ENCODE assay signal across 8 cellular contexts in genomic region chr7:50418086-50418515, GRCh38. TPM values are rescaled to one million over a fixed set of nuclear protein-coding genes. Genes with fewer than 3 reads are reported as not detected.
DNase-seq lines count a peak whose midpoint lies in the region; ATAC-seq and TF ChIP-seq lines count a peak whose summit lies in the region.

No MANE protein-coding gene starts in this region.

- no peaks in the 10 kb centered on the region for H3K27me3 ChIP-seq in right lobe of liver

- DNase-seq in CD1c-positive myeloid dendritic cell (ENCODE audit: extremely low spot score): peak; percentile 80
- DNase-seq in GM19238 (ENCODE audit: insufficient read length, low spot score): peak; percentile 50
- peak; percentile 73 to 83 for DNase-seq in NCI-H446 (lab: John Stamatoyannopoulos, UW)
- DNase-seq in activated CD4-positive, alpha-beta T cell treated with anti-CD3 and anti-CD28 coated beads for 24 hours (ENCODE audit: low read depth in 2 of 2): peak; percentile 59 to 66
- peak; percentile 91 for DNase-seq in choroid plexus epithelial cell (ENCODE audit: low read depth)
- peak; percentile 58 to 68 (median 67) for DNase-seq in right lobe of liver
- peak; percentile 39 for DNase-seq in stimulated activated CD8-positive, alpha-beta memory T cell treated with anti-CD3 and anti-CD28 coated beads, Interleukin-12 subunit alpha, Interleukin-12 subunit beta, amount 100 ng/mL, for 24 hours (ENCODE audit: extremely low read depth)

- ATAC-seq in HG03196 (IDR thresholded peaks at IDR 0.05; ENCODE audit: unreplicated experiment) (peak; percentile 79), right lobe of liver (peak; percentile 88 to 94 (median 90))

- H3K36me3 ChIP-seq in right lobe of liver: no peaks in the 10 kb centered on the region

- no peak overlapping the region for H3K27ac ChIP-seq in right lobe of liver

- intact Hi-C loops in right lobe of liver (cut with DNase I): no loop called here

- no peaks in the 10 kb centered on the region for H3K9me3 ChIP-seq in right lobe of liver

- WGBS in right lobe of liver (ENCODE audit: insufficient coverage, low coverage, low lambda C conversion rate, missing lambda C conversion rate): 5% methylated on average over 2 of the region's 4 CpGs

- H3K4me3 ChIP-seq in choroid plexus epithelial cell (ENCODE audit: low read depth, low read length) (no peak overlapping the region), right lobe of liver (no peak overlapping the region)

- no peaks in the 10 kb centered on the region for H3K4me1 ChIP-seq in right lobe of liver

- no peak for TF ChIP-seq POLR2A in right lobe of liver (IDR thresholded peaks at IDR 0.05)

- TF ChIP-seq CTCF in choroid plexus epithelial cell (conservative IDR thresholded peaks at IDR 0.05; ENCODE audit: low read depth, low read length): peak; percentile 97
- peak; percentile 56 to 75 (median 64) for TF ChIP-seq CTCF in right lobe of liver (IDR thresholded peaks at IDR 0.05)

RNA-seq across cellular contexts. Expression of gene FIGNL1, which starts 32.0 kb away (rescaled TPM):
- 10 to 100 TPM in 1 of 6 experiments, 1 to 10 TPM in 5; 2.0 to 12.2 (median 4.4) TPM for total RNA-seq in right lobe of liver

Comparison
In these comparisons a context has a peak if more than half of its experiments do, and no peak if none do; other contexts are left out.
1. DNase-seq: peak in every context shown above with its lines; median percentile 91 in choroid plexus epithelial cell; 80 in CD1c-positive myeloid dendritic cell; 78 in NCI-H446; 67 in right lobe of liver; 62 in activated CD4-positive, alpha-beta T cell treated with anti-CD3 and anti-CD28 coated beads for 24 hours; 50 in GM19238; 39 in stimulated activated CD8-positive, alpha-beta memory T cell treated with anti-CD3 and anti-CD28 coated beads, Interleukin-12 subunit alpha, Interleukin-12 subunit beta, amount 100 ng/mL, for 24 hours.